In the genomic region with DNA sequence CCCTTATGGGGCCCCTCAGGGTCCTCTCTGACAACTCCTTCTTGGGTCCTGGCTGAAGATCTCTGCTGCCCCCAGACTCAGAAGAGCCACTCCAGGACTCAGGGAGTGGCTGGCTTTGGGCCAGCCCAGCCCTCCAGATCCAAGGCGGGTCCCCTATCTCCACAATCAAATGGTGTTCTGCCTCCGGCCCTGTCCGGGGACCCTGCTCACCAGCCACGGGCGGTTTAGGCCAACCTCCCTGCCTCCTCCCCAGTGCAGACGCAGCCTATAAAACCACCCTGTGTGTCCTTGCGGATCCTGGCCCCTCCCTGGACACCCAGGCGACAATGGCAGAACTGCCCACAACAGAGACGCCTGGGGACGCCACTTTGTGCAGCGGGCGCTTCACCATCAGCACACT, we compare ENCODE assay signal across 15 cellular contexts.
"Had no signal": no experiment of that assay in that cellular context is flagged by ENCODE, and none has a peak within 500 bp of the region (broad histone marks: within the 10 kb centered on the region; RNA-seq: fewer than 3 reads in every experiment).

A gene with protein sequence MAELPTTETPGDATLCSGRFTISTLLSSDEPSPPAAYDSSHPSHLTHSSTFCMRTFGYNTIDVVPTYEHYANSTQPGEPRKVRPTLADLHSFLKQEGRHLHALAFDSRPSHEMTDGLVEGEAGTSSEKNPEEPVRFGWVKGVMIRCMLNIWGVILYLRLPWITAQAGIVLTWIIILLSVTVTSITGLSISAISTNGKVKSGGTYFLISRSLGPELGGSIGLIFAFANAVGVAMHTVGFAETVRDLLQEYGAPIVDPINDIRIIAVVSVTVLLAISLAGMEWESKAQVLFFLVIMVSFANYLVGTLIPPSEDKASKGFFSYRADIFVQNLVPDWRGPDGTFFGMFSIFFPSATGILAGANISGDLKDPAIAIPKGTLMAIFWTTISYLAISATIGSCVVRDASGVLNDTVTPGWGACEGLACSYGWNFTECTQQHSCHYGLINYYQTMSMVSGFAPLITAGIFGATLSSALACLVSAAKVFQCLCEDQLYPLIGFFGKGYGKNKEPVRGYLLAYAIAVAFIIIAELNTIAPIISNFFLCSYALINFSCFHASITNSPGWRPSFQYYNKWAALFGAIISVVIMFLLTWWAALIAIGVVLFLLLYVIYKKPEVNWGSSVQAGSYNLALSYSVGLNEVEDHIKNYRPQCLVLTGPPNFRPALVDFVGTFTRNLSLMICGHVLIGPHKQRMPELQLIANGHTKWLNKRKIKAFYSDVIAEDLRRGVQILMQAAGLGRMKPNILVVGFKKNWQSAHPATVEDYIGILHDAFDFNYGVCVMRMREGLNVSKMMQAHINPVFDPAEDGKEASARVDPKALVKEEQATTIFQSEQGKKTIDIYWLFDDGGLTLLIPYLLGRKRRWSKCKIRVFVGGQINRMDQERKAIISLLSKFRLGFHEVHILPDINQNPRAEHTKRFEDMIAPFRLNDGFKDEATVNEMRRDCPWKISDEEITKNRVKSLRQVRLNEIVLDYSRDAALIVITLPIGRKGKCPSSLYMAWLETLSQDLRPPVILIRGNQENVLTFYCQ (plus strand): TSS at position 298 of the 400 bp plus-strand sequence. CDS start 29 bp downstream, at position 327.

- H3K27me3 Mint-ChIP-seq: activated CD4-positive, alpha-beta memory T cell treated with anti-CD3 and anti-CD28 coated beads, Interleukin-2, amount 10 ng/mL, durations not matched to agents 7 days and 5 days had no signal

- H3K27ac Mint-ChIP-seq: activated CD4-positive, alpha-beta memory T cell treated with anti-CD3 and anti-CD28 coated beads, Interleukin-2, amount 10 ng/mL, durations not matched to agents 7 days and 5 days; activated T-cell treated with anti-CD3 and anti-CD28 coated beads, Interleukin-2, amount 50 U/mL, for 72 hours had no signal

- H3K36me3 Mint-ChIP-seq: natural killer cell treated with Interleukin-12 subunit alpha and Interleukin-12 subunit beta and Interleukin-15 and Interleukin-18, amount 100 ng/mL, for 72 hours had no signal

- H3K4me3 ChIP-seq: ascending aorta, esophagus squamous epithelium, tibial nerve had no signal

- FAIRE-seq: bronchial epithelial cell had no signal

- DNase-seq: activated CD4-positive, alpha-beta memory T cell treated with anti-CD3 and anti-CD28 coated beads, Interleukin-2, amount 10 ng/mL, durations not matched to agents 7 days and 5 days; activated CD4-positive, alpha-beta T cell treated with anti-CD3 and anti-CD28 coated beads for 1 hour; activated gamma-delta T cell treated with Interleukin-2 at 50 U/mL for 16 hours; activated T-cell treated with anti-CD3 and anti-CD28 coated beads, Interleukin-2, amount 50 U/mL, for 72 hours; esophagus squamous epithelium; foreskin fibroblast; head of caudate nucleus; mammary epithelial cell; stimulated activated CD4-positive, alpha-beta T cell treated with anti-CD3 and anti-CD28 coated beads, Interleukin-15, amount 100 ng/mL, for 24 hours; stimulated activated CD4-positive, alpha-beta T cell treated with anti-CD3 and anti-CD28 coated beads, Interleukin-4, amount 100 ng/mL, for 4 hours had no signal

- H3K4me3 Mint-ChIP-seq: activated CD4-positive, alpha-beta memory T cell treated with anti-CD3 and anti-CD28 coated beads, Interleukin-2, amount 10 ng/mL, durations not matched to agents 7 days and 5 days; activated T-cell treated with anti-CD3 and anti-CD28 coated beads, Interleukin-2, amount 50 U/mL, for 72 hours; natural killer cell treated with Interleukin-12 subunit alpha and Interleukin-12 subunit beta and Interleukin-15 and Interleukin-18, amount 100 ng/mL, for 72 hours had no signal

- H3K36me3 ChIP-seq: ascending aorta, esophagus squamous epithelium, tibial nerve had no signal

- H3K9me3 Mint-ChIP-seq: activated CD4-positive, alpha-beta memory T cell treated with anti-CD3 and anti-CD28 coated beads, Interleukin-2, amount 10 ng/mL, durations not matched to agents 7 days and 5 days; activated T-cell treated with anti-CD3 and anti-CD28 coated beads, Interleukin-2, amount 50 U/mL, for 72 hours; natural killer cell treated with Interleukin-12 subunit alpha and Interleukin-12 subunit beta and Interleukin-15 and Interleukin-18, amount 100 ng/mL, for 72 hours had no signal

- ATAC-seq: activated T-cell treated with anti-CD3 and anti-CD28 coated beads, Interleukin-2, amount 50 U/mL, for 72 hours; left lobe of liver; natural killer cell treated with Interleukin-12 subunit alpha and Interleukin-12 subunit beta and Interleukin-15 and Interleukin-18, amount 100 ng/mL, for 72 hours had no signal

- H3K27ac ChIP-seq: ascending aorta, esophagus squamous epithelium, tibial nerve had no signal

- H3K27me3 ChIP-seq: ascending aorta, tibial nerve had no signal

- H3K9me3 ChIP-seq: ascending aorta, esophagus squamous epithelium, tibial nerve had no signal
